1 cellular context compared by ENCODE assay signal in genomic region chr12:89701606-89702206, GRCh38.
TF ChIP-seq lines count a peak whose summit lies in the region.

No MANE protein-coding gene starts in this region.

TF ChIP-seq in HepG2, 621 proteins besides CTCF, POLR2A, EP300 and RAD21 (continued from another document):
- TF ChIP-seq ZNF646 (CRISPR knock-in tag; IDR thresholded peaks at IDR 0.05) (0 out of 2 replicates have a peak, but pooled peaks have one; percentile 40), ZSCAN31 (CRISPR knock-in tag; IDR thresholded peaks at IDR 0.05; ENCODE audit: low read depth) (no peak)
